Comparison of ENCODE assay signal across 21 cellular contexts in the genomic region with DNA sequence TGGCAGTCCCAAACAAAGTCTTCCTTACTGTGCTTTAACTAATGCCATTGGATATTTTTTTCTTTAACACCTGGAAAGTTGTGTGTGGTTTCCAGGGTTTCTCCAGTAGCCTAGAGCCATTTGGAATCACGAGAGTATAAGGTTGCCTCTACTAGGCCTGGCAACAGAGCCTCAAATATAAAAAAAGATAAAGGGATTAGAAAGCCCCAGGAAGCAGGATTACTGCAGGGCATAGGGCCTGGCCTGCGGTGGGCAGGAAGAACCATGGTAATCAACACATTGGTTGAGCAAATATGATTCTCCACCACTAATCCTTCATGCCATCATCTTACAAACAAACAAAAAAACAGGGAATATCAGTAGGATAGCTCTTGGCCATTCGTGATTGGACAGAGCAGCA.
"Had no signal": no experiment of that assay in that cellular context is flagged by ENCODE, and none has a peak within 500 bp of the region (broad histone marks: within the 10 kb centered on the region; RNA-seq: fewer than 3 reads in every experiment).

No MANE protein-coding gene starts in this region.

- H3K36me3 ChIP-seq: heart right ventricle, spleen, thoracic aorta, transverse colon had no signal

- ATAC-seq: esophagus mucosa; heart right ventricle; mucosa of descending colon; naive thymus-derived CD8-positive, alpha-beta T cell; stimulated activated naive B cell treated with anti-CD40 and anti-IgM and Interleukin-4, amounts not matched to agents 10 μg/mL and 1 μg/mL and 100 μg/mL, for 72 hours; stimulated activated naive CD8-positive, alpha-beta T cell treated with anti-CD3 and anti-CD28 coated beads, Interleukin-15, amount 100 ng/mL, for 72 hours had no signal

- H3K36me3 Mint-ChIP-seq: stimulated activated naive B cell treated with anti-CD40 and anti-IgM and Interleukin-4, amounts not matched to agents 10 μg/mL and 1 μg/mL and 100 μg/mL, for 72 hours had no signal

- H3K27ac Mint-ChIP-seq: naive thymus-derived CD8-positive, alpha-beta T cell; stimulated activated naive B cell treated with anti-CD40 and anti-IgM and Interleukin-4, amounts not matched to agents 10 μg/mL and 1 μg/mL and 100 μg/mL, for 72 hours had no signal

- H3K9me3 ChIP-seq: mucosa of descending colon, thoracic aorta, transverse colon had no signal

- H3K27me3 Mint-ChIP-seq: stimulated activated naive CD8-positive, alpha-beta T cell treated with anti-CD3 and anti-CD28 coated beads, Interleukin-15, amount 100 ng/mL, for 72 hours had no signal

- H3K4me1 ChIP-seq: heart right ventricle, spleen had no signal

- DNase-seq: cortex of kidney; dorsolateral prefrontal cortex; effector CD8-positive, alpha-beta T cell; heart right ventricle; hypothalamus; kidney glomerular epithelial cell; mammary epithelial cell; mucosa of descending colon; naive thymus-derived CD8-positive, alpha-beta T cell; posterior cingulate gyrus; spleen; stimulated activated CD4-positive, alpha-beta T cell treated with anti-CD3 and anti-CD28 coated beads, Interleukin-15, amount 100 ng/mL, for 24 hours; stimulated activated CD4-positive, alpha-beta T cell treated with anti-CD3 and anti-CD28 coated beads, Interleukin-1b, Interleukin-23, amount 100 ng/mL, for 48 hours; stimulated activated CD4-positive, alpha-beta T cell treated with anti-CD3 and anti-CD28 coated beads, Interleukin-4, amount 100 ng/mL, for 24 hours; stimulated activated naive B cell treated with anti-CD40 and anti-IgM and Interleukin-4, amounts not matched to agents 10 μg/mL and 1 μg/mL and 100 μg/mL, for 72 hours; stimulated activated naive CD8-positive, alpha-beta T cell treated with anti-CD3 and anti-CD28 coated beads, Interleukin-15, amount 100 ng/mL, for 72 hours; substantia nigra; transverse colon had no signal

- H3K4me1 Mint-ChIP-seq: stimulated activated naive B cell treated with anti-CD40 and anti-IgM and Interleukin-4, amounts not matched to agents 10 μg/mL and 1 μg/mL and 100 μg/mL, for 72 hours; stimulated activated naive CD8-positive, alpha-beta T cell treated with anti-CD3 and anti-CD28 coated beads, Interleukin-15, amount 100 ng/mL, for 72 hours had no signal

- H3K27ac ChIP-seq: dorsolateral prefrontal cortex, heart right ventricle, spleen, thoracic aorta, transverse colon had no signal

- H3K27me3 ChIP-seq: dorsolateral prefrontal cortex, heart right ventricle, transverse colon had no signal

- H3K4me3 Mint-ChIP-seq: naive thymus-derived CD8-positive, alpha-beta T cell; neural crest cell; stimulated activated naive B cell treated with anti-CD40 and anti-IgM and Interleukin-4, amounts not matched to agents 10 μg/mL and 1 μg/mL and 100 μg/mL, for 72 hours; stimulated activated naive CD8-positive, alpha-beta T cell treated with anti-CD3 and anti-CD28 coated beads, Interleukin-15, amount 100 ng/mL, for 72 hours had no signal

- H3K4me3 ChIP-seq: dorsolateral prefrontal cortex, heart right ventricle, mucosa of descending colon, spleen, thoracic aorta, transverse colon had no signal
